Comparison of ENCODE assay signal across 26 cellular contexts in the genomic region with DNA sequence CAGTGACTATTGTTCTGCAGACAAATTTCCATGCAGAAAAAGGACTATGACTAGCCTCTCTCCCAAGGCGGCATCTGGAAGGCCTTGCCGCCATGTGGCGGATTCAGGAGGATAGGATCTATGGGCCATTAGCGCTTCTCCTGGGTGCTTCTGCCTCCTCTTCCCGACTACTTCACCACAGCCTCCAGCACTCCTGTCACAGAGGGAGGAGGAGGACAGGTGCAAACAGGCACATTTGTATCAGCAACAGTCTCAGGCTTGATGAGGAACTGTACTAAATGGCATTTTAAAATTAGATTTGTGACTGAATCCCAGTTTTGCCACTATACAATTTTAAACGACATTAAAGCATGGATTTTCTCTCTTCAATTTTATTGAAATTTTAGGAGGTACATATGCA.
"Had no signal": no experiment of that assay in that cellular context is flagged by ENCODE, and none has a peak within 500 bp of the region (broad histone marks: within the 10 kb centered on the region; RNA-seq: fewer than 3 reads in every experiment).

No MANE protein-coding gene starts in this region.

- H3K27ac ChIP-seq: heart right ventricle, left lung, lower lobe of right lung, ovary, skin epidermis, uterus had no signal

- H3K4me1 Mint-ChIP-seq: activated B cell treated with CpG ODN at 0.5 μM for 24 hours; naive B cell; stimulated activated naive CD8-positive, alpha-beta T cell treated with anti-CD3 and anti-CD28 coated beads, Interleukin-15, amount 100 ng/mL, for 72 hours had no signal

- H3K4me1 ChIP-seq: uterus had no signal

- H3K9me3 Mint-ChIP-seq: activated B cell treated with CpG ODN at 0.5 μM for 24 hours; activated T-helper 1 cell treated with anti-CD3 and anti-CD28 coated beads, Interleukin-12 subunit alpha, Interleukin-12 subunit beta, Interleukin-2, Interleukin-4 antibody, amounts not matched to agents 30 ng/mL and 10 ng/mL and 1 ng/mL, durations not matched to agents 14 hours and 24 hours and 36 hours; effector memory CD8-positive, alpha-beta T cell; naive B cell; stimulated activated naive CD8-positive, alpha-beta T cell treated with anti-CD3 and anti-CD28 coated beads, Interleukin-15, amount 100 ng/mL, for 72 hours; T-helper 2 cell treated with Interferon-gamma antibody and Interleukin-4, amounts not matched to agents 5 μg/mL and 100 μg/mL, for 36 hours; type B pancreatic cell had no signal

- H3K9me3 ChIP-seq: heart right ventricle, left lung, lower lobe of right lung, ovary, uterus had no signal

- H3K4me3 Mint-ChIP-seq: activated B cell treated with CpG ODN at 0.5 μM for 24 hours; activated T-helper 1 cell treated with anti-CD3 and anti-CD28 coated beads, Interleukin-12 subunit alpha, Interleukin-12 subunit beta, Interleukin-2, Interleukin-4 antibody, amounts not matched to agents 30 ng/mL and 10 ng/mL and 1 ng/mL, durations not matched to agents 14 hours and 24 hours and 36 hours; effector memory CD8-positive, alpha-beta T cell; naive B cell; stimulated activated naive CD8-positive, alpha-beta T cell treated with anti-CD3 and anti-CD28 coated beads, Interleukin-15, amount 100 ng/mL, for 72 hours; T-helper 2 cell treated with Interferon-gamma antibody and Interleukin-4, amounts not matched to agents 5 μg/mL and 100 μg/mL, for 36 hours; type B pancreatic cell had no signal

- H3K27me3 ChIP-seq: heart right ventricle, left lung, ovary, uterus had no signal

- ATAC-seq: effector memory CD8-positive, alpha-beta T cell; esophagus mucosa; heart right ventricle; left lung; lower lobe of right lung; sciatic nerve; stimulated activated naive CD8-positive, alpha-beta T cell treated with anti-CD3 and anti-CD28 coated beads, Interleukin-15, amount 100 ng/mL, for 72 hours had no signal

- H3K27me3 Mint-ChIP-seq: activated B cell treated with CpG ODN at 0.5 μM for 24 hours; effector memory CD8-positive, alpha-beta T cell; naive B cell; progenitor cell of endocrine pancreas; stimulated activated naive CD8-positive, alpha-beta T cell treated with anti-CD3 and anti-CD28 coated beads, Interleukin-15, amount 100 ng/mL, for 72 hours; type B pancreatic cell had no signal

- H3K4me3 ChIP-seq: heart right ventricle, left lung, lower lobe of right lung, ovary, skin epidermis, uterus had no signal

- H3K27ac Mint-ChIP-seq: activated B cell treated with CpG ODN at 0.5 μM for 24 hours; activated T-helper 1 cell treated with anti-CD3 and anti-CD28 coated beads, Interleukin-12 subunit alpha, Interleukin-12 subunit beta, Interleukin-2, Interleukin-4 antibody, amounts not matched to agents 30 ng/mL and 10 ng/mL and 1 ng/mL, durations not matched to agents 14 hours and 24 hours and 36 hours; progenitor cell of endocrine pancreas; stimulated activated naive CD8-positive, alpha-beta T cell treated with anti-CD3 and anti-CD28 coated beads, Interleukin-15, amount 100 ng/mL, for 72 hours; T-helper 2 cell treated with Interferon-gamma antibody and Interleukin-4, amounts not matched to agents 5 μg/mL and 100 μg/mL, for 36 hours; type B pancreatic cell had no signal

- DNase-seq: activated B cell treated with CpG ODN at 0.5 μM for 24 hours; activated CD4-positive, alpha-beta T cell treated with anti-CD3 and anti-CD28 coated beads, Interleukin-2, amount 50 U/mL, for 1 hour; activated gamma-delta T cell treated with Interleukin-2 at 50 U/mL for 16 hours; activated naive CD4-positive, alpha-beta T cell treated with anti-CD3 and anti-CD28 coated beads, Interleukin-2, amount 50 U/mL, for 16 hours; activated T-cell treated with anti-CD3 and anti-CD28 coated beads for 4 hours; amniotic stem cell; cortex of kidney; effector memory CD8-positive, alpha-beta T cell; foreskin fibroblast; heart right ventricle; left lung; lower lobe of right lung; naive B cell; ovary; stimulated activated CD4-positive, alpha-beta T cell treated with anti-CD3 and anti-CD28 coated beads, Interleukin-12 subunit alpha, Interleukin-12 subunit beta, amount 100 ng/mL, for 4 hours; stimulated activated CD4-positive, alpha-beta T cell treated with anti-CD3 and anti-CD28 coated beads, Interleukin-4, amount 100 ng/mL, for 1 hour; stimulated activated naive CD8-positive, alpha-beta T cell treated with anti-CD3 and anti-CD28 coated beads, Interleukin-15, amount 100 ng/mL, for 72 hours; substantia nigra; uterus had no signal

- H3K36me3 ChIP-seq: ovary, uterus had no signal
